ENCODE assay signal across 8 cellular contexts in the genomic region with DNA sequence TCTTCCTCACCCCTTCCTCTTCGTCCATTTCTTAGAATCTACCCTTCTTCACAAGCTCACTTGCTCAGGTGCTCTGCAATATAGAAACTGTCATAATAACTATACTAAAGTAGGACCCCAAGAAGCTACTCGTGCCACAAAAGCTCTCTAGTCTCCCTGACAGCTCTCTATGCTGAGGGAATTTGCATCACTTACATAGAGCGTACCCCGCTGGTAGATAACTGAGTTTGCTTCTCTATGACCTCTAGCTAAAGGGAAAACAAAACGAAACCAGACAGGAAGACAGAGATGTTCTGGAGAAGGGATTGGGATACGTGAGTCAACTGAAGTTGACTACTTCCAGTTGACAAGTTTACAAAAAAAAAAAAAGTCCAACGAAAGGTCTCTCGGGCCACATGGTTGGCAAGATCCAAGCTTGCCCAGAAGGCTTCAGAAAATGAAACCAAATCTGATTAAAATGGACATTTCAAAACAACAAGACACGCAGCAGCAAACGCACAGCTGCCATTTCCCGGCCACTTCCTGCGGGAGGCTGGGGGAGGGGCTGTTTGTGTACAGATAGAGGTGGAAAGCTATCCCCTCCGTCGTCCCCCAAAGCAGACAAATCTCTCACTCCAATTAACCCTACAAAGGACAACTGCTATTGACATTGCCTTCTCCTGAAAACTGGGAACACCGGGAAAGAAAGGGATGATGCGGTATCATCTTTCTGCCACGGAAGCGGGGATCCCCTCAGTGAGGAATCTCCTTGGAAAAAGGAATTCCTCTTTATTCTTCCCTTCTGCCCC. TPM values are rescaled to one million over a fixed set of nuclear protein-coding genes. Genes with fewer than 3 reads are reported as not detected.
DNase-seq lines count a peak whose midpoint lies in the region; ATAC-seq and TF ChIP-seq lines count a peak whose summit lies in the region.

No MANE protein-coding gene starts in this region.

- H3K27ac Mint-ChIP-seq in activated T-helper 2 cell treated with anti-CD3 and anti-CD28 coated beads, Interferon-gamma antibody, Interleukin-2, Interleukin-4, amounts not matched to agents 10 μg/mL and 5 μg/mL and 100 μg/mL, durations not matched to agents 14 hours and 24 hours and 36 hours, result peak overlapping the region; percentile 94
- H3K27ac Mint-ChIP-seq in naive thymus-derived CD4-positive, alpha-beta T cell, result peak overlapping the region; percentile 93 to 99 (median 95)

- DNase-seq in OCI-M1 (lab: John Stamatoyannopoulos, UW) (peak; percentile 80), fibroblast of mammary gland (ENCODE audit: low read depth) (peak; percentile 84), thoracic aorta (ENCODE audit: low spot score) (no peak)
- DNase-seq in activated T-helper 2 cell treated with anti-CD3 and anti-CD28 coated beads, Interferon-gamma antibody, Interleukin-2, Interleukin-4, amounts not matched to agents 10 μg/mL and 5 μg/mL and 100 μg/mL, durations not matched to agents 14 hours and 24 hours and 36 hours (ENCODE audit: low spot score), result peak; percentile 52
- DNase-seq in naive thymus-derived CD4-positive, alpha-beta T cell, result peak; percentile 42 to 81 (median 77)

- H3K36me3 ChIP-seq in BLaER1, result peaks cover 35% of the 10 kb centered on the region; the same call in 1 of the 2 replicates
- H3K36me3 ChIP-seq in naive thymus-derived CD4-positive, alpha-beta T cell (ENCODE audit: control insufficient read depth in 2 of 3, insufficient read depth in 3 of 3, low read length in 3 of 3), result peaks cover 0 to 19% (median 0%) of the 10 kb centered on the region in 3 experiments
- peaks cover 6% of the 10 kb centered on the region for H3K36me3 ChIP-seq in thoracic aorta

- no peaks in the 10 kb centered on the region for H3K27me3 Mint-ChIP-seq in activated T-helper 2 cell treated with anti-CD3 and anti-CD28 coated beads, Interferon-gamma antibody, Interleukin-2, Interleukin-4, amounts not matched to agents 10 μg/mL and 5 μg/mL and 100 μg/mL, durations not matched to agents 14 hours and 24 hours and 36 hours (ENCODE audit: low read depth)
- no peaks in the 10 kb centered on the region for H3K27me3 Mint-ChIP-seq in naive thymus-derived CD4-positive, alpha-beta T cell

- TF ChIP-seq CTCF in fibroblast of mammary gland (conservative IDR thresholded peaks at IDR 0.05; ENCODE audit: control insufficient read depth, insufficient read depth, low read depth, low read length) (no peak), thoracic aorta (IDR thresholded peaks at IDR 0.05) (no peak)

- H3K27me3 ChIP-seq in BLaER1 (no peaks in the 10 kb centered on the region), thoracic aorta (replicated peaks; ENCODE audit: insufficient read depth) (no peaks in the 10 kb centered on the region)
- H3K27me3 ChIP-seq in naive thymus-derived CD4-positive, alpha-beta T cell (ENCODE audit: control insufficient read depth in 2 of 2, insufficient read depth in 2 of 2, low read length in 2 of 2), result no peaks in the 10 kb centered on the region

- POLR2A ChIA-PET in naive thymus-derived CD4-positive, alpha-beta T cell (lab: Charles Lee), result interaction anchor here (0.6 to 6.3 kb wide), 27 partner anchors 9 to 612 kb away, joined by 3 to 88 read pairs (median 4); partner anchors contain the start of genes ATP5F1B, LRP1, NACA and PRIM1

- peak overlapping the region; percentile 98 for H3K27ac ChIP-seq in BLaER1
- H3K27ac ChIP-seq in naive thymus-derived CD4-positive, alpha-beta T cell (ENCODE audit: low read depth, low read length), result peak overlapping the region; percentile 99
- H3K27ac ChIP-seq in thoracic aorta, result peak overlapping the region; percentile 91

- H3K4me1 Mint-ChIP-seq in activated T-helper 2 cell treated with anti-CD3 and anti-CD28 coated beads, Interferon-gamma antibody, Interleukin-2, Interleukin-4, amounts not matched to agents 10 μg/mL and 5 μg/mL and 100 μg/mL, durations not matched to agents 14 hours and 24 hours and 36 hours (ENCODE audit: low read depth), result peaks cover 60% of the 10 kb centered on the region
- peaks cover 54 to 85% (median 73%) of the 10 kb centered on the region in 7 donors for H3K4me1 Mint-ChIP-seq in naive thymus-derived CD4-positive, alpha-beta T cell

- H3K9me3 Mint-ChIP-seq in activated T-helper 2 cell treated with anti-CD3 and anti-CD28 coated beads, Interferon-gamma antibody, Interleukin-2, Interleukin-4, amounts not matched to agents 10 μg/mL and 5 μg/mL and 100 μg/mL, durations not matched to agents 14 hours and 24 hours and 36 hours, result no peaks in the 10 kb centered on the region
- no peaks in the 10 kb centered on the region for H3K9me3 Mint-ChIP-seq in naive thymus-derived CD4-positive, alpha-beta T cell

- peak overlapping the region; percentile 98 for H3K9ac ChIP-seq in BLaER1

- intact Hi-C loops in activated T-helper 2 cell treated with anti-CD3 and anti-CD28 coated beads, Interferon-gamma antibody, Interleukin-2, Interleukin-4, amounts not matched to agents 10 μg/mL and 5 μg/mL and 100 μg/mL, durations not matched to agents 14 hours and 24 hours and 36 hours (cut with micrococcal nuclease), result no loop called here
- intact Hi-C loops in naive thymus-derived CD4-positive, alpha-beta T cell (cut with micrococcal nuclease), result loop anchor here (1.0 to 2.0 kb wide), 3 partner anchors 7 to 459 kb away; no protein-coding TSS in a partner anchor

- H4K20me1 ChIP-seq in BLaER1, result peaks cover 92% of the 10 kb centered on the region

- peak overlapping the region; percentile 99 for H3K4me3 Mint-ChIP-seq in activated T-helper 2 cell treated with anti-CD3 and anti-CD28 coated beads, Interferon-gamma antibody, Interleukin-2, Interleukin-4, amounts not matched to agents 10 μg/mL and 5 μg/mL and 100 μg/mL, durations not matched to agents 14 hours and 24 hours and 36 hours (ENCODE audit: low read depth)
- peak overlapping the region; percentile 85 to 99 (median 91) for H3K4me3 Mint-ChIP-seq in naive thymus-derived CD4-positive, alpha-beta T cell

- CTCF ChIA-PET in naive thymus-derived CD4-positive, alpha-beta T cell (lab: Charles Lee), result interaction anchor here (0.7 to 1.8 kb wide), 11 partner anchors 8 to 115 kb away, joined by 3 to 12 read pairs (median 4); partner anchors contain the start of genes ATP5F1B and PTGES3

- H3K4me1 ChIP-seq in BLaER1 (peaks cover 66% of the 10 kb centered on the region), thoracic aorta (ENCODE audit: control insufficient read depth in 1 of 2, low read depth in 2 of 2) (peaks cover 48 to 79% of the 10 kb centered on the region in 2 donors)
- peaks cover 41 to 54% of the 10 kb centered on the region in 2 donors for H3K4me1 ChIP-seq in naive thymus-derived CD4-positive, alpha-beta T cell (ENCODE audit: control insufficient read depth in 2 of 2, insufficient read depth in 2 of 2, low read length in 2 of 2)

- ATAC-seq in GM21825 (IDR thresholded peaks at IDR 0.05; ENCODE audit: unreplicated experiment) (peak; percentile 28), thoracic aorta (ENCODE audit: insufficient number of reproducible peaks, low FRiP score, low read depth) (peak; percentile 31), HG03045 (IDR thresholded peaks at IDR 0.05; ENCODE audit: unreplicated experiment) (no peak)
- peak; percentile 45 for ATAC-seq in naive thymus-derived CD4-positive, alpha-beta T cell

- H3K4me3 ChIP-seq in BLaER1 (peak overlapping the region; percentile 97), fibroblast of mammary gland (ENCODE audit: control insufficient read depth, low read depth, low read length) (peak overlapping the region; percentile 92), thoracic aorta (peak overlapping the region; percentile 97)
- peak overlapping the region; percentile 99 for H3K4me3 ChIP-seq in naive thymus-derived CD4-positive, alpha-beta T cell (ENCODE audit: low read length)

- H3K4me2 ChIP-seq in BLaER1, result peak overlapping the region; percentile 83

- peaks cover 40% of the 10 kb centered on the region for H3K36me3 Mint-ChIP-seq in activated T-helper 2 cell treated with anti-CD3 and anti-CD28 coated beads, Interferon-gamma antibody, Interleukin-2, Interleukin-4, amounts not matched to agents 10 μg/mL and 5 μg/mL and 100 μg/mL, durations not matched to agents 14 hours and 24 hours and 36 hours (ENCODE audit: low read depth)
- H3K36me3 Mint-ChIP-seq in naive thymus-derived CD4-positive, alpha-beta T cell, result peaks cover 0 to 21% (median 12%) of the 10 kb centered on the region in 5 donors

- H3K9me3 ChIP-seq in BLaER1 (no peaks in the 10 kb centered on the region), thoracic aorta (no peaks in the 10 kb centered on the region)
- no peaks in the 10 kb centered on the region for H3K9me3 ChIP-seq in naive thymus-derived CD4-positive, alpha-beta T cell (ENCODE audit: control insufficient read depth in 2 of 3, low read length in 3 of 3)

RNA-seq across cellular contexts. Expression of gene BAZ2A, which starts 1.3 kb away (rescaled TPM):
- 124 and 131 TPM in 2 replicates for total RNA-seq in activated T-helper 2 cell treated with anti-CD3 and anti-CD28 coated beads, Interferon-gamma antibody, Interleukin-2, Interleukin-4, amounts not matched to agents 10 μg/mL and 5 μg/mL and 100 μg/mL, durations not matched to agents 14 hours and 24 hours and 36 hours
- total RNA-seq in naive thymus-derived CD4-positive, alpha-beta T cell, result 100 to 1,000 TPM; 127 to 230 (median 191) TPM
- 10 to 100 TPM; 24.8 to 45.1 TPM for polyA plus RNA-seq in naive thymus-derived CD4-positive, alpha-beta T cell
- 100 to 1,000 TPM in 1 of 2 donors, 10 to 100 TPM in 1; 84.5 to 172 TPM for total RNA-seq in thoracic aorta

RNA-seq across cellular contexts. Expression of gene ATP5F1B, which starts 16.9 kb away (rescaled TPM):
- total RNA-seq in activated T-helper 2 cell treated with anti-CD3 and anti-CD28 coated beads, Interferon-gamma antibody, Interleukin-2, Interleukin-4, amounts not matched to agents 10 μg/mL and 5 μg/mL and 100 μg/mL, durations not matched to agents 14 hours and 24 hours and 36 hours, result 729 and 735 TPM in 2 replicates
- total RNA-seq in naive thymus-derived CD4-positive, alpha-beta T cell, result 100 to 1,000 TPM; 217 to 476 (median 267) TPM
- polyA plus RNA-seq in naive thymus-derived CD4-positive, alpha-beta T cell, result 100 to 1,000 TPM; 658 to 688 TPM
- total RNA-seq in thoracic aorta, result 100 to 1,000 TPM; 198 to 226 TPM

RNA-seq across cellular contexts. Expression of gene PTGES3, which starts 59.2 kb away (rescaled TPM):
- 293 and 298 TPM in 2 replicates for total RNA-seq in activated T-helper 2 cell treated with anti-CD3 and anti-CD28 coated beads, Interferon-gamma antibody, Interleukin-2, Interleukin-4, amounts not matched to agents 10 μg/mL and 5 μg/mL and 100 μg/mL, durations not matched to agents 14 hours and 24 hours and 36 hours
- total RNA-seq in naive thymus-derived CD4-positive, alpha-beta T cell, result 100 to 1,000 TPM; 111 to 229 (median 153) TPM
- polyA plus RNA-seq in naive thymus-derived CD4-positive, alpha-beta T cell, result 100 to 1,000 TPM; 221 to 289 TPM
- total RNA-seq in thoracic aorta, result 10 to 100 TPM; 70.4 to 97.6 TPM
